Comparison of ENCODE assay signal across 9 cellular contexts in genomic region chr3:198071602-198072285, GRCh38.
DNase-seq lines count a peak whose midpoint lies in the region; ATAC-seq, FAIRE-seq and TF ChIP-seq lines count a peak whose summit lies in the region.
"Had no signal": no experiment of that assay in that cellular context is flagged by ENCODE, and none has a peak within 500 bp of the region (broad histone marks: within the 10 kb centered on the region; RNA-seq: fewer than 3 reads in every experiment).

No MANE protein-coding gene starts in this region.

- FAIRE-seq in GM12891 (lab: Jason Lieb, UNC) = peak; percentile 58

- H3K27ac Mint-ChIP-seq in chondrocyte (ENCODE audit: unreplicated experiment) = peak overlapping the region; percentile 77

- TF ChIP-seq CTCF in chondrocyte (IDR thresholded peaks at IDR 0.05) = peak; percentile 48

- TF ChIP-seq POLR2A in GM12891 (IDR thresholded peaks at IDR 0.05; ENCODE audit: low read depth, low read length) = no peak

- no peak overlapping the region for H3K4me3 Mint-ChIP-seq in chondrocyte (ENCODE audit: unreplicated experiment)

- H3K4me3 ChIP-seq in skeletal muscle cell (ENCODE audit: low read depth, low read length) = no peak overlapping the region
- H3K4me3 ChIP-seq: SK-N-MC had no signal

- peaks cover 14% of the 10 kb centered on the region for H3K4me1 Mint-ChIP-seq in chondrocyte (ENCODE audit: low read depth)

- H3K27me3 Mint-ChIP-seq in chondrocyte (ENCODE audit: low read depth) = peaks cover 25% of the 10 kb centered on the region

- ATAC-seq in HG03060 (IDR thresholded peaks at IDR 0.05; ENCODE audit: low read depth, unreplicated experiment) (peak; percentile 99), SK-N-SH treated with all-trans-retinoic acid at 6 μM for 48 hours (peak; percentile 96), GM21528 (IDR thresholded peaks at IDR 0.05; ENCODE audit: low FRiP score, unreplicated experiment) (no peak)

- H3K36me3 Mint-ChIP-seq in chondrocyte (ENCODE audit: low read depth) = no peaks in the 10 kb centered on the region

- DNase-seq in GM12891 (ENCODE audit: insufficient read length, low spot score) (no peak), chondrocyte (ENCODE audit: low spot score) (no peak), skeletal muscle cell (ENCODE audit: low read depth) (peak; percentile 98), mesenteric fat pad (ENCODE audit: low spot score) (no peak), KG1 (lab: John Stamatoyannopoulos, UW) (no peak)

- no peaks in the 10 kb centered on the region for H3K9me3 Mint-ChIP-seq in chondrocyte (ENCODE audit: low read depth)

TF ChIP-seq in GM12891, 5 proteins besides CTCF, POLR2A, EP300 and RAD21:
- no peak for TF ChIP-seq PAX5 (IDR thresholded peaks at IDR 0.05; ENCODE audit: insufficient read depth, low read length, severe bottlenecking)
- TF ChIP-seq POLR2AphosphoS5 (IDR thresholded peaks at IDR 0.05; ENCODE audit: low read depth, low read length) = no peak
- TF ChIP-seq TAF1 (IDR thresholded peaks at IDR 0.05; ENCODE audit: low read depth, low read length) = no peak
- TF ChIP-seq POU2F2 (IDR thresholded peaks at IDR 0.05; ENCODE audit: low read depth, low read length) = no peak; the same call in 1 of the 2 replicates
- TF ChIP-seq SPI1 (IDR thresholded peaks at IDR 0.05; ENCODE audit: low read depth, low read length) = no peak

TF ChIP-seq in SK-N-SH treated with all-trans-retinoic acid at 6 μM for 48 hours, 23 proteins besides CTCF, POLR2A, EP300 and RAD21:
- TF ChIP-seq SNAI2 (CRISPR knock-in tag; IDR thresholded peaks at IDR 0.05) = no peak
- TF ChIP-seq ZNF8 (CRISPR knock-in tag; IDR thresholded peaks at IDR 0.05) = no peak
- TF ChIP-seq ISL1 (CRISPR knock-in tag; IDR thresholded peaks at IDR 0.05) = no peak
- TF ChIP-seq ZFP3 (CRISPR knock-in tag; IDR thresholded peaks at IDR 0.05) = no peak
- TF ChIP-seq ZFP30 (CRISPR knock-in tag; IDR thresholded peaks at IDR 0.05) = no peak
- no peak for TF ChIP-seq PPARA (CRISPR knock-in tag; IDR thresholded peaks at IDR 0.05; ENCODE audit: borderline replicate concordance)
- no peak for TF ChIP-seq TCF4 (CRISPR knock-in tag; IDR thresholded peaks at IDR 0.05; ENCODE audit: borderline replicate concordance)
- TF ChIP-seq ZNF565 (CRISPR knock-in tag; conservative IDR thresholded peaks at IDR 0.05; ENCODE audit: low read depth) = no peak
- no peak for TF ChIP-seq ARNTL (CRISPR knock-in tag; IDR thresholded peaks at IDR 0.05; ENCODE audit: borderline replicate concordance, low read depth)
- no peak for TF ChIP-seq CSRNP3 (CRISPR knock-in tag; IDR thresholded peaks at IDR 0.05)
- TF ChIP-seq, protein P1, sequence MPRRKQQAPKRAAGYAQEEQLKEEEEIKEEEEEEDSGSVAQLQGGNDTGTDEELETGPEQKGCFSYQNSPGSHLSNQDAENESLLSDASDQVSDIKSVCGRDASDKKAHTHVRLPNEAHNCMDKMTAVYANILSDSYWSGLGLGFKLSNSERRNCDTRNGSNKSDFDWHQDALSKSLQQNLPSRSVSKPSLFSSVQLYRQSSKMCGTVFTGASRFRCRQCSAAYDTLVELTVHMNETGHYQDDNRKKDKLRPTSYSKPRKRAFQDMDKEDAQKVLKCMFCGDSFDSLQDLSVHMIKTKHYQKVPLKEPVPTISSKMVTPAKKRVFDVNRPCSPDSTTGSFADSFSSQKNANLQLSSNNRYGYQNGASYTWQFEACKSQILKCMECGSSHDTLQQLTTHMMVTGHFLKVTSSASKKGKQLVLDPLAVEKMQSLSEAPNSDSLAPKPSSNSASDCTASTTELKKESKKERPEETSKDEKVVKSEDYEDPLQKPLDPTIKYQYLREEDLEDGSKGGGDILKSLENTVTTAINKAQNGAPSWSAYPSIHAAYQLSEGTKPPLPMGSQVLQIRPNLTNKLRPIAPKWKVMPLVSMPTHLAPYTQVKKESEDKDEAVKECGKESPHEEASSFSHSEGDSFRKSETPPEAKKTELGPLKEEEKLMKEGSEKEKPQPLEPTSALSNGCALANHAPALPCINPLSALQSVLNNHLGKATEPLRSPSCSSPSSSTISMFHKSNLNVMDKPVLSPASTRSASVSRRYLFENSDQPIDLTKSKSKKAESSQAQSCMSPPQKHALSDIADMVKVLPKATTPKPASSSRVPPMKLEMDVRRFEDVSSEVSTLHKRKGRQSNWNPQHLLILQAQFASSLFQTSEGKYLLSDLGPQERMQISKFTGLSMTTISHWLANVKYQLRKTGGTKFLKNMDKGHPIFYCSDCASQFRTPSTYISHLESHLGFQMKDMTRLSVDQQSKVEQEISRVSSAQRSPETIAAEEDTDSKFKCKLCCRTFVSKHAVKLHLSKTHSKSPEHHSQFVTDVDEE (CRISPR knock-in tag; IDR thresholded peaks at IDR 0.05) = no peak
